In genomic region chr15:60323322-60323721, GRCh38 we compare ENCODE assay signal across 26 cellular contexts.
"Had no signal": no experiment of that assay in that cellular context is flagged by ENCODE, and none has a peak within 500 bp of the region (broad histone marks: within the 10 kb centered on the region; RNA-seq: fewer than 3 reads in every experiment).

No MANE protein-coding gene starts in this region.

- ATAC-seq: HepG2, Panc1, PC-3 had no signal

- H3K27ac ChIP-seq: RWPE1 had no signal

- H3K9me3 ChIP-seq: MG63, SK-N-SH had no signal

- H3K27me3 ChIP-seq: MG63 had no signal

- DNase-seq: IMR-90; Karpas-422; KG1; MG63; NCI-H1092; NCI-H1105 treated with DMSO at 0.1 percent for 48 hours; NCI-H1417 treated with DMSO at 0.1 percent for 48 hours; NCI-H146; NCI-H1694 treated with DMSO at 0.1 percent for 48 hours; NCI-H1930; NCI-H2081; NCI-H2107; NCI-H2171 treated with DMSO at 0.1 percent for 48 hours; NCI-H345; NCI-H446 treated with DMSO at 0.1 percent for 48 hours; NCI-H510A treated with DMSO at 0.1 percent for 48 hours; NCI-H526; NCI-H748 treated with DMSO at 0.1 percent for 48 hours; NK-92 treated with Interleukin-12 subunit alpha and Interleukin-12 subunit beta, amount 100 ng/mL, for 24 hours; PC-3; SHP77; SK-N-SH; SW 1271 had no signal

- H3K36me3 ChIP-seq: MG63 had no signal

- H3K4me3 ChIP-seq: MG63 had no signal
